In genomic region chr19:45584332-45585157, GRCh38 we compare ENCODE assay signal across 1 cellular context.
TF ChIP-seq lines count a peak whose summit lies in the region.

TSS of gene OPA3 (minus strand) at chr19:45584802. CDS start at chr19:45584764, 38 bp downstream.

TF ChIP-seq in K562, 482 proteins besides CTCF, POLR2A, EP300 and RAD21 (continued from another document and continues in another):
- TF ChIP-seq, protein P1, sequence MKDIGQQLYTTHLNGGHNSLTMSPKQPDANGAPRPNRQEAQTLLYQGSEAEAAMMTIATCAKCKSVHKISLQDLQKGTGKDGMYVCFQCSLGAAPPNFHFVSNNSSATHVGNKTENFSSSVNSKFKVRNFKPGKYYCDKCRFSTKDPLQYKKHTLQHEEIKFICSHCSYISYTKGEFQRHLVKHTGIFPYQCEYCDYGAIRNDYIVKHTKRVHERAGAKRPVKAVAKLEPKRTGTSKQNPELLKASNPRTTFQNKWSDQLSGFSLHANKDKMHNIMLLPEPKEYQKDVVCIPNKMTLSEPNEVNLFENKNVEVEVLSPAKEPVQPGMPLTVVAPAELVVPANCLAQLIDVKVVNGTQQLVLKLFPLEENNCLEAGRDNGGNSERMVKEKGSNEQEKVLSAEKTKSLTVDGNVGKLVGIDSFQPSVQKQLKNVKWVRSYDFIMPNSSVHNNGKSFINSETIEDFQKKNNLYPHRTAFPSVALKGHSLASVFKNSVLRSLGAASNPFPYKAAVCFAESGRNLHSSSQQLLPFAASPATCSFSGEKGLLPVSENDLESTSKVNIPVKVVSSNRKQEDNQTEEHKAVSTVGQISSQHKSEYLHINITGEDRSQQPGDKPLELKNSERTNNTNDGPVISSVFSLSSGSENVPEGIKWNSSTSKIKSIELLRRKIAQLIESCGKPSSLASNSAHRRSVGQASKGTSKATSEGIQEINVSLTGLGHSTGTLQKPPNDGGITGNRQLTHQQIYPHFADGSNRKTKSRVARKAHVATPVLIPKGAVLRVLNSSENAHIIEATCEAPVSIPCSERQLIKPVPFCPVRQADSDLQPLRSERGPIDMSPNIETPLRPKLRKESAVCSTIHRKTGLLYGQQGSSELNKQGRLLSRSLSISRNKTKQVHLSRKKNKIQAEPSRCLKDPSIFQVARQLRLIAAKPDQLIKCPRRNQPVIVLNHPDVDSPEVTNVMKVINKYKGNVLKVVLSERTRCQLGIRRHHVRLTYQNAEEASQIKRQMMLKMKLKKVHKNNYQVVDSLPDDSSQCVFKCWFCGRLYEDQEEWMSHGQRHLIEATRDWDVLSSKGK (CRISPR knock-in tag; IDR thresholded peaks at IDR 0.05): no peak
- no peak for TF ChIP-seq CC2D1A (IDR thresholded peaks at IDR 0.05)
- TF ChIP-seq, protein P2, sequence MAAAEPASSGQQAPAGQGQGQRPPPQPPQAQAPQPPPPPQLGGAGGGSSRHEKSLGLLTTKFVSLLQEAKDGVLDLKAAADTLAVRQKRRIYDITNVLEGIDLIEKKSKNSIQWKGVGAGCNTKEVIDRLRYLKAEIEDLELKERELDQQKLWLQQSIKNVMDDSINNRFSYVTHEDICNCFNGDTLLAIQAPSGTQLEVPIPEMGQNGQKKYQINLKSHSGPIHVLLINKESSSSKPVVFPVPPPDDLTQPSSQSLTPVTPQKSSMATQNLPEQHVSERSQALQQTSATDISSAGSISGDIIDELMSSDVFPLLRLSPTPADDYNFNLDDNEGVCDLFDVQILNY (CRISPR knock-in tag; IDR thresholded peaks at IDR 0.05): no peak
- TF ChIP-seq NFE2L1 (tag; IDR thresholded peaks at IDR 0.05; ENCODE audit: borderline replicate concordance, low read depth): no peak
- TF ChIP-seq NFRKB (IDR thresholded peaks at IDR 0.05; ENCODE audit: low read depth): peak; percentile 77
- TF ChIP-seq PATZ1 (CRISPR knock-in tag; IDR thresholded peaks at IDR 0.05; ENCODE audit: borderline replicate concordance): no peak
- TF ChIP-seq SAFB2 (IDR thresholded peaks at IDR 0.05; ENCODE audit: borderline replicate concordance, low read depth, low read length, severe bottlenecking): no peak
- peak; percentile 93 for TF ChIP-seq L3MBTL2 (IDR thresholded peaks at IDR 0.05)
- TF ChIP-seq CBX5 (IDR thresholded peaks at IDR 0.05; ENCODE audit: borderline replicate concordance, low read depth): no peak
- TF ChIP-seq, protein P3, sequence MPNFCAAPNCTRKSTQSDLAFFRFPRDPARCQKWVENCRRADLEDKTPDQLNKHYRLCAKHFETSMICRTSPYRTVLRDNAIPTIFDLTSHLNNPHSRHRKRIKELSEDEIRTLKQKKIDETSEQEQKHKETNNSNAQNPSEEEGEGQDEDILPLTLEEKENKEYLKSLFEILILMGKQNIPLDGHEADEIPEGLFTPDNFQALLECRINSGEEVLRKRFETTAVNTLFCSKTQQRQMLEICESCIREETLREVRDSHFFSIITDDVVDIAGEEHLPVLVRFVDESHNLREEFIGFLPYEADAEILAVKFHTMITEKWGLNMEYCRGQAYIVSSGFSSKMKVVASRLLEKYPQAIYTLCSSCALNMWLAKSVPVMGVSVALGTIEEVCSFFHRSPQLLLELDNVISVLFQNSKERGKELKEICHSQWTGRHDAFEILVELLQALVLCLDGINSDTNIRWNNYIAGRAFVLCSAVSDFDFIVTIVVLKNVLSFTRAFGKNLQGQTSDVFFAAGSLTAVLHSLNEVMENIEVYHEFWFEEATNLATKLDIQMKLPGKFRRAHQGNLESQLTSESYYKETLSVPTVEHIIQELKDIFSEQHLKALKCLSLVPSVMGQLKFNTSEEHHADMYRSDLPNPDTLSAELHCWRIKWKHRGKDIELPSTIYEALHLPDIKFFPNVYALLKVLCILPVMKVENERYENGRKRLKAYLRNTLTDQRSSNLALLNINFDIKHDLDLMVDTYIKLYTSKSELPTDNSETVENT (CRISPR knock-in tag; IDR thresholded peaks at IDR 0.05): no peak
- TF ChIP-seq JUN (IDR thresholded peaks at IDR 0.05; ENCODE audit: borderline replicate concordance, low read depth, low read length): peak; percentile 75
- no peak for TF ChIP-seq JUN (CRISPR knock-in tag; IDR thresholded peaks at IDR 0.05; ENCODE audit: borderline replicate concordance)
- TF ChIP-seq KAT7 (CRISPR knock-in tag; IDR thresholded peaks at IDR 0.05; ENCODE audit: borderline replicate concordance): no peak; the same call in 1 of the 2 replicates
- TF ChIP-seq ERF (CRISPR knock-in tag; IDR thresholded peaks at IDR 0.05): peak; percentile 70; the same call in 1 of the 2 replicates
- TF ChIP-seq, protein P4, sequence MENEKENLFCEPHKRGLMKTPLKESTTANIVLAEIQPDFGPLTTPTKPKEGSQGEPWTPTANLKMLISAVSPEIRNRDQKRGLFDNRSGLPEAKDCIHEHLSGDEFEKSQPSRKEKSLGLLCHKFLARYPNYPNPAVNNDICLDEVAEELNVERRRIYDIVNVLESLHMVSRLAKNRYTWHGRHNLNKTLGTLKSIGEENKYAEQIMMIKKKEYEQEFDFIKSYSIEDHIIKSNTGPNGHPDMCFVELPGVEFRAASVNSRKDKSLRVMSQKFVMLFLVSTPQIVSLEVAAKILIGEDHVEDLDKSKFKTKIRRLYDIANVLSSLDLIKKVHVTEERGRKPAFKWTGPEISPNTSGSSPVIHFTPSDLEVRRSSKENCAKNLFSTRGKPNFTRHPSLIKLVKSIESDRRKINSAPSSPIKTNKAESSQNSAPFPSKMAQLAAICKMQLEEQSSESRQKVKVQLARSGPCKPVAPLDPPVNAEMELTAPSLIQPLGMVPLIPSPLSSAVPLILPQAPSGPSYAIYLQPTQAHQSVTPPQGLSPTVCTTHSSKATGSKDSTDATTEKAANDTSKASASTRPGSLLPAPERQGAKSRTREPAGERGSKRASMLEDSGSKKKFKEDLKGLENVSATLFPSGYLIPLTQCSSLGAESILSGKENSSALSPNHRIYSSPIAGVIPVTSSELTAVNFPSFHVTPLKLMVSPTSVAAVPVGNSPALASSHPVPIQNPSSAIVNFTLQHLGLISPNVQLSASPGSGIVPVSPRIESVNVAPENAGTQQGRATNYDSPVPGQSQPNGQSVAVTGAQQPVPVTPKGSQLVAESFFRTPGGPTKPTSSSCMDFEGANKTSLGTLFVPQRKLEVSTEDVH (IDR thresholded peaks at IDR 0.05; ENCODE audit: low read depth, partially characterized antibody): peak; percentile 76
- TF ChIP-seq HEY1 (CRISPR knock-in tag; IDR thresholded peaks at IDR 0.05; ENCODE audit: borderline replicate concordance): no peak
- no peak for TF ChIP-seq HNRNPL (IDR thresholded peaks at IDR 0.05; ENCODE audit: low read depth, low read length)
- no peak for TF ChIP-seq SRSF9 (IDR thresholded peaks at IDR 0.05; ENCODE audit: borderline replicate concordance, low read depth, low read length)
- TF ChIP-seq SAFB (IDR thresholded peaks at IDR 0.05; ENCODE audit: borderline replicate concordance, low read depth, low read length): no peak
- TF ChIP-seq, protein P5, sequence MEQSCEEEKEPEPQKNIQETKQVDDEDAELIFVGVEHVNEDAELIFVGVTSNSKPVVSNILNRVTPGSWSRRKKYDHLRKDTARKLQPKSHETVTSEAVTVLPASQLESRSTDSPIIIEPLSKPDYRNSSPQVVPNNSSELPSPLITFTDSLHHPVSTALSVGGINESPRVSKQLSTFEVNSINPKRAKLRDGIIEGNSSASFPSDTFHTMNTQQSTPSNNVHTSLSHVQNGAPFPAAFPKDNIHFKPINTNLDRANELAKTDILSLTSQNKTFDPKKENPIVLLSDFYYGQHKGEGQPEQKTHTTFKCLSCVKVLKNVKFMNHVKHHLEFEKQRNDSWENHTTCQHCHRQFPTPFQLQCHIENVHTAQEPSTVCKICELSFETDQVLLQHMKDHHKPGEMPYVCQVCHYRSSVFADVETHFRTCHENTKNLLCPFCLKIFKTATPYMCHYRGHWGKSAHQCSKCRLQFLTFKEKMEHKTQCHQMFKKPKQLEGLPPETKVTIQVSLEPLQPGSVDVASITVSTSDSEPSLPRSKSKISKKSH (CRISPR knock-in tag; IDR thresholded peaks at IDR 0.05): no peak
- TF ChIP-seq OTX1 (CRISPR knock-in tag; IDR thresholded peaks at IDR 0.05): no peak
- no peak for TF ChIP-seq SNIP1 (IDR thresholded peaks at IDR 0.05; ENCODE audit: low read depth)
- TF ChIP-seq NR3C1 (CRISPR knock-in tag; IDR thresholded peaks at IDR 0.05): no peak
- no peak for TF ChIP-seq SMC3 (conservative IDR thresholded peaks at IDR 0.05; ENCODE audit: insufficient read depth, low read depth, low read length)
- peak in 1 of 2 experiments; percentile 68; a peak in 2 of 4 replicates for TF ChIP-seq HDAC1 (IDR thresholded peaks at IDR 0.05)
- no peak for TF ChIP-seq NR1H2 (CRISPR knock-in tag; IDR thresholded peaks at IDR 0.05)
- TF ChIP-seq CHD2 (IDR thresholded peaks at IDR 0.05; ENCODE audit: low read depth, low read length): peak; percentile 85
- TF ChIP-seq, protein P6, sequence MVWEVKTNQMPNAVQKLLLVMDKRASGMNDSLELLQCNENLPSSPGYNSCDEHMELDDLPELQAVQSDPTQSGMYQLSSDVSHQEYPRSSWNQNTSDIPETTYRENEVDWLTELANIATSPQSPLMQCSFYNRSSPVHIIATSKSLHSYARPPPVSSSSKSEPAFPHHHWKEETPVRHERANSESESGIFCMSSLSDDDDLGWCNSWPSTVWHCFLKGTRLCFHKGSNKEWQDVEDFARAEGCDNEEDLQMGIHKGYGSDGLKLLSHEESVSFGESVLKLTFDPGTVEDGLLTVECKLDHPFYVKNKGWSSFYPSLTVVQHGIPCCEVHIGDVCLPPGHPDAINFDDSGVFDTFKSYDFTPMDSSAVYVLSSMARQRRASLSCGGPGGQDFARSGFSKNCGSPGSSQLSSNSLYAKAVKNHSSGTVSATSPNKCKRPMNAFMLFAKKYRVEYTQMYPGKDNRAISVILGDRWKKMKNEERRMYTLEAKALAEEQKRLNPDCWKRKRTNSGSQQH (CRISPR knock-in tag; IDR thresholded peaks at IDR 0.05): no peak
- TF ChIP-seq KLF10 (CRISPR knock-in tag; IDR thresholded peaks at IDR 0.05): no peak
- TF ChIP-seq, protein P7, sequence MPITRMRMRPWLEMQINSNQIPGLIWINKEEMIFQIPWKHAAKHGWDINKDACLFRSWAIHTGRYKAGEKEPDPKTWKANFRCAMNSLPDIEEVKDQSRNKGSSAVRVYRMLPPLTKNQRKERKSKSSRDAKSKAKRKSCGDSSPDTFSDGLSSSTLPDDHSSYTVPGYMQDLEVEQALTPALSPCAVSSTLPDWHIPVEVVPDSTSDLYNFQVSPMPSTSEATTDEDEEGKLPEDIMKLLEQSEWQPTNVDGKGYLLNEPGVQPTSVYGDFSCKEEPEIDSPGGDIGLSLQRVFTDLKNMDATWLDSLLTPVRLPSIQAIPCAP (CRISPR knock-in tag; IDR thresholded peaks at IDR 0.05; ENCODE audit: borderline replicate concordance): no peak
- no peak for TF ChIP-seq THAP7 (CRISPR knock-in tag; IDR thresholded peaks at IDR 0.05)
- TF ChIP-seq RBM17 (IDR thresholded peaks at IDR 0.05; ENCODE audit: borderline replicate concordance, low read depth, low read length): no peak
- TF ChIP-seq, protein P8, sequence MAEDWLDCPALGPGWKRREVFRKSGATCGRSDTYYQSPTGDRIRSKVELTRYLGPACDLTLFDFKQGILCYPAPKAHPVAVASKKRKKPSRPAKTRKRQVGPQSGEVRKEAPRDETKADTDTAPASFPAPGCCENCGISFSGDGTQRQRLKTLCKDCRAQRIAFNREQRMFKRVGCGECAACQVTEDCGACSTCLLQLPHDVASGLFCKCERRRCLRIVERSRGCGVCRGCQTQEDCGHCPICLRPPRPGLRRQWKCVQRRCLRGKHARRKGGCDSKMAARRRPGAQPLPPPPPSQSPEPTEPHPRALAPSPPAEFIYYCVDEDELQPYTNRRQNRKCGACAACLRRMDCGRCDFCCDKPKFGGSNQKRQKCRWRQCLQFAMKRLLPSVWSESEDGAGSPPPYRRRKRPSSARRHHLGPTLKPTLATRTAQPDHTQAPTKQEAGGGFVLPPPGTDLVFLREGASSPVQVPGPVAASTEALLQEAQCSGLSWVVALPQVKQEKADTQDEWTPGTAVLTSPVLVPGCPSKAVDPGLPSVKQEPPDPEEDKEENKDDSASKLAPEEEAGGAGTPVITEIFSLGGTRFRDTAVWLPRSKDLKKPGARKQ (CRISPR knock-in tag; IDR thresholded peaks at IDR 0.05): no peak
- TF ChIP-seq MBD2 (IDR thresholded peaks at IDR 0.05; ENCODE audit: borderline replicate concordance, low read depth): peak; percentile 98
- TF ChIP-seq SREBF2 (CRISPR knock-in tag; IDR thresholded peaks at IDR 0.05): no peak
- TF ChIP-seq, protein P9, sequence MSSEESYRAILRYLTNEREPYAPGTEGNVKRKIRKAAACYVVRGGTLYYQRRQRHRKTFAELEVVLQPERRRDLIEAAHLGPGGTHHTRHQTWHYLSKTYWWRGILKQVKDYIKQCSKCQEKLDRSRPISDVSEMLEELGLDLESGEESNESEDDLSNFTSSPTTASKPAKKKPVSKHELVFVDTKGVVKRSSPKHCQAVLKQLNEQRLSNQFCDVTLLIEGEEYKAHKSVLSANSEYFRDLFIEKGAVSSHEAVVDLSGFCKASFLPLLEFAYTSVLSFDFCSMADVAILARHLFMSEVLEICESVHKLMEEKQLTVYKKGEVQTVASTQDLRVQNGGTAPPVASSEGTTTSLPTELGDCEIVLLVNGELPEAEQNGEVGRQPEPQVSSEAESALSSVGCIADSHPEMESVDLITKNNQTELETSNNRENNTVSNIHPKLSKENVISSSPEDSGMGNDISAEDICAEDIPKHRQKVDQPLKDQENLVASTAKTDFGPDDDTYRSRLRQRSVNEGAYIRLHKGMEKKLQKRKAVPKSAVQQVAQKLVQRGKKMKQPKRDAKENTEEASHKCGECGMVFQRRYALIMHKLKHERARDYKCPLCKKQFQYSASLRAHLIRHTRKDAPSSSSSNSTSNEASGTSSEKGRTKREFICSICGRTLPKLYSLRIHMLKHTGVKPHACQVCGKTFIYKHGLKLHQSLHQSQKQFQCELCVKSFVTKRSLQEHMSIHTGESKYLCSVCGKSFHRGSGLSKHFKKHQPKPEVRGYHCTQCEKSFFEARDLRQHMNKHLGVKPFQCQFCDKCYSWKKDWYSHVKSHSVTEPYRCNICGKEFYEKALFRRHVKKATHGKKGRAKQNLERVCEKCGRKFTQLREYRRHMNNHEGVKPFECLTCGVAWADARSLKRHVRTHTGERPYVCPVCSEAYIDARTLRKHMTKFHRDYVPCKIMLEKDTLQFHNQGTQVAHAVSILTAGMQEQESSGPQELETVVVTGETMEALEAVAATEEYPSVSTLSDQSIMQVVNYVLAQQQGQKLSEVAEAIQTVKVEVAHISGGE (CRISPR knock-in tag; IDR thresholded peaks at IDR 0.05): no peak
- no peak for TF ChIP-seq MEF2D (tag; conservative IDR thresholded peaks at IDR 0.05; ENCODE audit: low read depth)
- TF ChIP-seq RBM39 (optimal IDR thresholded peaks at IDR 0.05; ENCODE audit: low read depth, low read length): no peak
